ENCODE assay signal across 2 cellular contexts in the genomic region with DNA sequence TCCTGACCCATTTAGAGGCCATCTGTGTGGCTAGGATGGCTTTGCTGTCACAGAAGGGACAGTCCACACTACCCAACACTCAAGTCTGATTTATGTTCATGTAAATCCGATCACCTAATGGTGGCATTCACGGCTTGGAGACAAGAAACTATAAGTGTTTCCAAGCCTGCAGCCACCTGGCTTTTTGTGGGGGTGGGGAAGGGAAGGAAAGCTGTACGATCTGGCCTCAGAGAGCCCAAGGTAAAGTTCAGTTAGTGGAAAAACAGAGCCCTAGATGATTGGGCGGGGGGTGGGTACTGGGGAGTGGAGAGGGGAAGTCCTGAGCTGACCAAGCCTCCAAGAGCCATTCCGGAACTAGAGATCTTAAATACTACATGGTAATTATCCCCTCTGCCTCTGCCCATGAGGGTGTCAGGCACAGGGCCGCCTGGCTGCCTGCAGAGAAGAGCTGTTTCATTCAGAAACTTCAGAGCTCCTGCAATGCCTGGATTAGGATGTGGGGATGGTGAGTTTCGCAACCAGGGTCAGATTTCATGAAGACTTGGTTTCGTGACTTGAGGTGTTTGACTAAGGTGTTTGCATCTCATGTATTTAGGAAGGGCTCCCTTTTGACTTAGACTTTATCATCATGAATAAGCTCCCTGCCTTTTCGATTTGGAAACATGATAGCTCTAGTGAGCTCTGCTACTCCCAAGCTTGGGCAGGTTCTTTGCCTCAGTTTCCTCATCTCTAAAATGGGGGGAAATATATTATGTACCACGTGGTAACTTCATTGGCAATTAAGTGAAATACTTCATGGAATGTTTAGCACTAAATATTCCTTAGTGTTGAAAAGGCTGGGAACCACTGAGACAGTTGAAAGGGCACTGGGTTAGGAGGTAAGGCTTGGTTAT.
TF ChIP-seq lines count a peak whose summit lies in the region.

No MANE protein-coding gene starts in this region.

TF ChIP-seq in IMR-90, 13 proteins besides CTCF, POLR2A, EP300 and RAD21:
- peak; percentile 89 for TF ChIP-seq CEBPB (IDR thresholded peaks at IDR 0.05; ENCODE audit: low read depth, low read length)
- TF ChIP-seq RCOR1 (IDR thresholded peaks at IDR 0.05; ENCODE audit: insufficient replicate concordance, low read length): no peak
TF ChIP-seq in IMR-90: peak in this region for 1.

TF ChIP-seq in K562, 482 proteins besides CTCF, POLR2A, EP300 and RAD21:
- TF ChIP-seq CEBPG (CRISPR knock-in tag; IDR thresholded peaks at IDR 0.05) (no peak), CEBPG (tag; conservative IDR thresholded peaks at IDR 0.05 in 1 of 2, IDR thresholded peaks at IDR 0.05 in 1 of 2) (peak in 1 of 2 experiments; percentile 35; a peak in 1 of 4 replicates), ZNF551 (CRISPR knock-in tag; IDR thresholded peaks at IDR 0.05) (no peak), CEBPB (tag; IDR thresholded peaks at IDR 0.05) (peak; percentile 59), RBM25 (IDR thresholded peaks at IDR 0.05; ENCODE audit: low read depth, low read length, severe bottlenecking) (peak; percentile 53)
